19 cellular contexts compared by ENCODE assay signal in the genomic region with DNA sequence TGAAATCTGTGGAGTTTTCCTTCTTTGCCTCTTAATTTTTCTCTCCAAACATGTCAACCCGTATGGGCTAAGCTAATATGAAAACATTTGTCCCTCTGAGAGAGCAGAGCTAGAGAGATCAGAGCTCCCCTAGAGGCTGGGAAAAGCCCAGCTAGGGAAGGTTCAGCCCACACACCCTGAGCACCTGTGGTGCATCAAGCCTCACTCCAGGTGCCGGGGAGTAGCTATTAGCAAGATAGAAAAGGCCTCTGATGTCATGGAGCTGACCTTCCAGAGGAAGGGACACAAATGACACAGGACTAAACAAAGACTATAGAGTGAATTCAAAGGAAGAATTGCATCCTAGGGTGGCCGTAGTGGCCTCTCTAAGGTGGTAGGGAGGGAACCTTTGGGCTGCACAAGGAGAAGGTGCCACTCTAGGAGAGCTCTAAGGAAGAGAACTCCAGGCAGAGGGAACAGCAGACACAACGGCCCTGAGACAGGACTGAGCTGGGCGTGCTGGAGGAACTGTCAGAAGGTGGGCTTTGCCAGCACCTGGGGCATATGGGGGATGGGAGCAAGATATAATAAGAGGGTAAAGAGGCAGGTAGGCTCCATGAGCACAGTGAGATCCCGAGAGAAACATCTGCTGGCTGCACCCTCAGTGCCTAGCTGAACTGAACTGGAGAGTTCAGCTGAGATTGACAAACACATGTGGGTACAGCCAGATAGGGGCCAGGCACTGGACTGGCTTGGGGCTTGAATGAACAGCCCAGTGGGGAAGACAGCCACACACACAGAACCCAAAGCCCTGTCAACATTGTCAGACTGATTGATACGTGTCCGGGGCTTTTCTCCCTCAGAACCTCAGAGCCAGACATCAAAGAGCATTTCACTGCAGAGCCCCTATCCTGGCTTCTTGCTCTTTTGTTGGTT.
DNase-seq lines count a peak whose midpoint lies in the region; TF ChIP-seq lines count a peak whose summit lies in the region.
"Had no signal": no experiment of that assay in that cellular context is flagged by ENCODE, and none has a peak within 500 bp of the region (broad histone marks: within the 10 kb centered on the region; RNA-seq: fewer than 3 reads in every experiment).

No MANE protein-coding gene starts in this region.

- H3K36me3 Mint-ChIP-seq in progenitor cell of endocrine pancreas (ENCODE audit: insufficient read depth) = no peaks in the 10 kb centered on the region
- H3K36me3 Mint-ChIP-seq: memory B cell; naive thymus-derived CD4-positive, alpha-beta T cell had no signal

- H3K27me3 Mint-ChIP-seq in progenitor cell of endocrine pancreas = peaks cover 7% of the 10 kb centered on the region

- H3K4me3 Mint-ChIP-seq in progenitor cell of endocrine pancreas (ENCODE audit: low read depth) = no peak overlapping the region
- H3K4me3 Mint-ChIP-seq: activated naive CD4-positive, alpha-beta T cell treated with anti-CD3 and anti-CD28 coated beads for 36 hours; activated T-cell treated with anti-CD3 and anti-CD28 coated beads, Interleukin-2, amount 50 U/mL, for 4 hours; memory B cell; naive thymus-derived CD4-positive, alpha-beta T cell had no signal

- no peaks in the 10 kb centered on the region for H3K4me1 Mint-ChIP-seq in progenitor cell of endocrine pancreas (ENCODE audit: low read depth)
- H3K4me1 Mint-ChIP-seq: memory B cell; naive thymus-derived CD4-positive, alpha-beta T cell had no signal

- no peaks in the 10 kb centered on the region for H3K9me3 Mint-ChIP-seq in progenitor cell of endocrine pancreas (ENCODE audit: low read depth)
- H3K9me3 Mint-ChIP-seq: activated naive CD4-positive, alpha-beta T cell treated with anti-CD3 and anti-CD28 coated beads for 36 hours; activated T-cell treated with anti-CD3 and anti-CD28 coated beads, Interleukin-2, amount 50 U/mL, for 4 hours; memory B cell had no signal

- no peak overlapping the region for H3K27ac Mint-ChIP-seq in progenitor cell of endocrine pancreas
- H3K27ac Mint-ChIP-seq: activated naive CD4-positive, alpha-beta T cell treated with anti-CD3 and anti-CD28 coated beads for 36 hours; memory B cell; naive thymus-derived CD4-positive, alpha-beta T cell had no signal

- peak; percentile 11 for TF ChIP-seq CTCF in progenitor cell of endocrine pancreas (IDR thresholded peaks at IDR 0.05; ENCODE audit: unreplicated experiment)

- DNase-seq in NCI-H345 (lab: John Stamatoyannopoulos, UW) (peak; percentile 38), NCI-H345 treated with DMSO at 0.1 percent for 48 hours (lab: John Stamatoyannopoulos, UW; ENCODE audit: unreplicated experiment) (no peak), NCI-H69 (lab: John Stamatoyannopoulos, UW) (peak; percentile 93), ecto neural progenitor cell (ENCODE audit: low spot score) (peak; percentile 45), progenitor cell of endocrine pancreas (ENCODE audit: low spot score, unreplicated experiment) (no peak), kidney tubule cell (ENCODE audit: low spot score) (no peak), NCI-H187 (lab: John Stamatoyannopoulos, UW) (no peak), globus pallidus (ENCODE audit: low spot score) (no peak)
- DNase-seq: activated CD8-positive, alpha-beta memory T cell treated with anti-CD3 and anti-CD28 coated beads for 24 hours; activated naive CD4-positive, alpha-beta T cell treated with anti-CD3 and anti-CD28 coated beads for 36 hours; activated T-cell treated with anti-CD3 and anti-CD28 coated beads, Interleukin-2, amount 50 U/mL, for 4 hours; amygdala; GF-D8; GOT3; kidney glomerular epithelial cell; naive thymus-derived CD4-positive, alpha-beta T cell; NCI-H1105; pancreas had no signal

Comparison
In these comparisons a context has a peak if more than half of its experiments do, and no peak if none do; other contexts are left out.
1. DNase-seq: peak in NCI-H345 (single experiment), NCI-H69 (single experiment) and ecto neural progenitor cell (single experiment); none in NCI-H345 treated with DMSO at 0.1 percent for 48 hours (single experiment), progenitor cell of endocrine pancreas (single experiment), kidney tubule cell (single experiment), NCI-H187 (0 of 2) and globus pallidus (single experiment).